In genomic region chr2:240384711-240385450, GRCh38 we compare ENCODE assay signal across 4 cellular contexts.
TF ChIP-seq lines count a peak whose summit lies in the region.

No MANE protein-coding gene starts in this region.

TF ChIP-seq in A549, 52 proteins besides CTCF, POLR2A, EP300 and RAD21 (continued from another document):
- TF ChIP-seq JUN (IDR thresholded peaks at IDR 0.05) (no peak), FOXS1 (CRISPR knock-in tag; IDR thresholded peaks at IDR 0.05) (no peak), CBX2 (IDR thresholded peaks at IDR 0.05; ENCODE audit: borderline replicate concordance, low read depth) (no peak), ZNF302 (CRISPR knock-in tag; IDR thresholded peaks at IDR 0.05) (no peak), HOXB5 (CRISPR knock-in tag; IDR thresholded peaks at IDR 0.05) (no peak), ESRRA (IDR thresholded peaks at IDR 0.05; ENCODE audit: borderline replicate concordance, low read length) (no peak), EHF (CRISPR knock-in tag; IDR thresholded peaks at IDR 0.05) (no peak), GATA3 (IDR thresholded peaks at IDR 0.05; ENCODE audit: borderline replicate concordance) (no peak), FOSB (CRISPR knock-in tag; IDR thresholded peaks at IDR 0.05) (no peak), HOXB13 (CRISPR knock-in tag; IDR thresholded peaks at IDR 0.05; ENCODE audit: low read depth) (no peak), BHLHE40 (IDR thresholded peaks at IDR 0.05; ENCODE audit: low read depth, low read length) (no peak), CBX8 (IDR thresholded peaks at IDR 0.05) (no peak), HES2 (IDR thresholded peaks at IDR 0.05) (no peak), HOXA7 (CRISPR knock-in tag; IDR thresholded peaks at IDR 0.05) (no peak), TFCP2L1 (CRISPR knock-in tag; IDR thresholded peaks at IDR 0.05) (no peak), SREBF2 (IDR thresholded peaks at IDR 0.05) (no peak), HMGXB4 (CRISPR knock-in tag; IDR thresholded peaks at IDR 0.05; ENCODE audit: borderline replicate concordance) (no peak), KDM5A (IDR thresholded peaks at IDR 0.05) (no peak)

TF ChIP-seq in HCT116, 20 proteins besides CTCF, POLR2A, EP300 and RAD21:
- no peak for TF ChIP-seq ZNF274 (IDR thresholded peaks at IDR 0.05; ENCODE audit: low read depth, low read length)
- no peak for TF ChIP-seq YY1 (IDR thresholded peaks at IDR 0.05; ENCODE audit: extremely low read depth, insufficient replicate concordance, low read depth, low read length)
- no peak for TF ChIP-seq SRF (IDR thresholded peaks at IDR 0.05; ENCODE audit: low read depth)
- no peak for TF ChIP-seq EZH2 (IDR thresholded peaks at IDR 0.05)
- no peak for TF ChIP-seq ZFX (IDR thresholded peaks at IDR 0.05)
- TF ChIP-seq, protein P1, sequence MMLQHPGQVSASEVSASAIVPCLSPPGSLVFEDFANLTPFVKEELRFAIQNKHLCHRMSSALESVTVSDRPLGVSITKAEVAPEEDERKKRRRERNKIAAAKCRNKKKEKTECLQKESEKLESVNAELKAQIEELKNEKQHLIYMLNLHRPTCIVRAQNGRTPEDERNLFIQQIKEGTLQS (IDR thresholded peaks at IDR 0.05), result no peak
TF ChIP-seq in HCT116: peak in this region for 0.

TF ChIP-seq in WTC11, 78 proteins besides CTCF, POLR2A, EP300 and RAD21 (continued from another document and continues in another):
- TF ChIP-seq IRF1 (CRISPR knock-in tag; IDR thresholded peaks at IDR 0.05) (no peak), CREM (CRISPR knock-in tag; IDR thresholded peaks at IDR 0.05) (no peak), AR (CRISPR knock-in tag; IDR thresholded peaks at IDR 0.05) (no peak), ZNF138 (CRISPR knock-in tag; conservative IDR thresholded peaks at IDR 0.05) (no peak), ATF1 (CRISPR knock-in tag; IDR thresholded peaks at IDR 0.05) (no peak), JUN (CRISPR knock-in tag; IDR thresholded peaks at IDR 0.05) (no peak), SP1 (CRISPR knock-in tag; conservative IDR thresholded peaks at IDR 0.05) (no peak), PREB (CRISPR knock-in tag; IDR thresholded peaks at IDR 0.05; ENCODE audit: borderline replicate concordance) (no peak)
- TF ChIP-seq, protein P2, sequence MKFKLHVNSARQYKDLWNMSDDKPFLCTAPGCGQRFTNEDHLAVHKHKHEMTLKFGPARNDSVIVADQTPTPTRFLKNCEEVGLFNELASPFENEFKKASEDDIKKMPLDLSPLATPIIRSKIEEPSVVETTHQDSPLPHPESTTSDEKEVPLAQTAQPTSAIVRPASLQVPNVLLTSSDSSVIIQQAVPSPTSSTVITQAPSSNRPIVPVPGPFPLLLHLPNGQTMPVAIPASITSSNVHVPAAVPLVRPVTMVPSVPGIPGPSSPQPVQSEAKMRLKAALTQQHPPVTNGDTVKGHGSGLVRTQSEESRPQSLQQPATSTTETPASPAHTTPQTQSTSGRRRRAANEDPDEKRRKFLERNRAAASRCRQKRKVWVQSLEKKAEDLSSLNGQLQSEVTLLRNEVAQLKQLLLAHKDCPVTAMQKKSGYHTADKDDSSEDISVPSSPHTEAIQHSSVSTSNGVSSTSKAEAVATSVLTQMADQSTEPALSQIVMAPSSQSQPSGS (CRISPR knock-in tag; IDR thresholded peaks at IDR 0.05; ENCODE audit: borderline replicate concordance, low read depth), result no peak
- TF ChIP-seq, protein P3, sequence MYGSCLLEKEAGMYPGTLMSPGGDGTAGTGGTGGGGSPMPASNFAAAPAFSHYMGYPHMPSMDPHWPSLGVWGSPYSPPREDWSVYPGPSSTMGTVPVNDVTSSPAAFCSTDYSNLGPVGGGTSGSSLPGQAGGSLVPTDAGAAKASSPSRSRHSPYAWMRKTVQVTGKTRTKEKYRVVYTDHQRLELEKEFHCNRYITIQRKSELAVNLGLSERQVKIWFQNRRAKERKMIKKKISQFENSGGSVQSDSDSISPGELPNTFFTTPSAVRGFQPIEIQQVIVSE (CRISPR knock-in tag; IDR thresholded peaks at IDR 0.05; ENCODE audit: borderline replicate concordance), result no peak

TF ChIP-seq in HEK293T, 16 proteins besides CTCF, POLR2A, EP300 and RAD21:
- no peak for TF ChIP-seq HDGF (IDR thresholded peaks at IDR 0.05; ENCODE audit: borderline replicate concordance)
TF ChIP-seq in HEK293T: peak in this region for 0.
